In genomic region chr15:79122391-79122790, GRCh38 we compare ENCODE assay signal across 29 cellular contexts. TPM values are rescaled to one million over a fixed set of nuclear protein-coding genes. Genes with fewer than 3 reads are reported as not detected.
"Had no signal": no experiment of that assay in that cellular context is flagged by ENCODE, and none has a peak within 500 bp of the region (broad histone marks: within the 10 kb centered on the region; RNA-seq: fewer than 3 reads in every experiment).

No MANE protein-coding gene starts in this region.

- H2AFZ ChIP-seq: neural progenitor cell had no signal

- H3K36me3 ChIP-seq: left lung, neural progenitor cell, ovary, right atrium auricular region, right lobe of liver, tibial nerve, uterus had no signal

- H3K9ac ChIP-seq: neural progenitor cell had no signal

- H3K4me1 ChIP-seq: left lung, neural progenitor cell, right atrium auricular region, right lobe of liver, tibial nerve, uterus had no signal

- H3K4me3 ChIP-seq: left lung, lung, mucosa of descending colon, neural progenitor cell, ovary, right atrium auricular region, right lobe of liver, smooth muscle cell, tibial nerve, uterus had no signal

- H3K27ac ChIP-seq: left lung, neural progenitor cell, ovary, right atrium auricular region, right lobe of liver, tibial nerve, uterus had no signal

- H3K27me3 ChIP-seq: left lung, neural progenitor cell, ovary, right atrium auricular region, right lobe of liver, tibial nerve, uterus had no signal

- H3K4me2 ChIP-seq: neural progenitor cell, smooth muscle cell had no signal

- ATAC-seq: left colon; left lung; mucosa of descending colon; natural killer cell; stimulated activated memory B cell treated with anti-CD40 and anti-IgM and Interleukin-4, amounts not matched to agents 10 μg/mL and 1 μg/mL and 100 μg/mL, for 72 hours; stimulated activated naive CD8-positive, alpha-beta T cell treated with anti-CD3 and anti-CD28 coated beads, Interleukin-15, amount 100 ng/mL, for 72 hours had no signal

- H3K9me3 ChIP-seq: left lung, mucosa of descending colon, ovary, right atrium auricular region, tibial nerve, uterus had no signal

- DNase-seq: hypothalamus; immature natural killer cell; kidney; left colon; midbrain; mucosa of descending colon; naive B cell; natural killer cell; nephron progenitor cell; ovary; right lobe of liver; stimulated activated CD4-positive, alpha-beta T cell treated with anti-CD3 and anti-CD28 coated beads, Interleukin-1b, Interleukin-23, amount 100 ng/mL, for 48 hours; stimulated activated CD4-positive, alpha-beta T cell treated with anti-CD3 and anti-CD28 coated beads, Interleukin-2, amount 100 ng/mL, for 48 hours; stimulated activated CD4-positive, alpha-beta T cell treated with anti-CD3 and anti-CD28 coated beads, Interleukin-4, amount 100 ng/mL, for 4 hours; stimulated activated CD8-positive, alpha-beta memory T cell treated with anti-CD3 and anti-CD28 coated beads, Interleukin-4, amount 100 ng/mL, for 48 hours; stimulated activated naive CD4-positive, alpha-beta T cell treated with Interleukin-2 at 50 U/mL for 16 hours; stimulated activated naive CD8-positive, alpha-beta T cell treated with anti-CD3 and anti-CD28 coated beads, Interleukin-15, amount 100 ng/mL, for 72 hours; substantia nigra; uterus had no signal

RNA-seq across cellular contexts. Expression of gene RASGRF1, which starts 31.8 kb away (rescaled TPM):
- total RNA-seq: mesenteric fat pad, natural killer cell, pulmonary artery endothelial cell, skeletal muscle tissue had no signal
- polyA plus RNA-seq: immature natural killer cell had no signal
